ENCODE assay signal across 7 cellular contexts in the genomic region with DNA sequence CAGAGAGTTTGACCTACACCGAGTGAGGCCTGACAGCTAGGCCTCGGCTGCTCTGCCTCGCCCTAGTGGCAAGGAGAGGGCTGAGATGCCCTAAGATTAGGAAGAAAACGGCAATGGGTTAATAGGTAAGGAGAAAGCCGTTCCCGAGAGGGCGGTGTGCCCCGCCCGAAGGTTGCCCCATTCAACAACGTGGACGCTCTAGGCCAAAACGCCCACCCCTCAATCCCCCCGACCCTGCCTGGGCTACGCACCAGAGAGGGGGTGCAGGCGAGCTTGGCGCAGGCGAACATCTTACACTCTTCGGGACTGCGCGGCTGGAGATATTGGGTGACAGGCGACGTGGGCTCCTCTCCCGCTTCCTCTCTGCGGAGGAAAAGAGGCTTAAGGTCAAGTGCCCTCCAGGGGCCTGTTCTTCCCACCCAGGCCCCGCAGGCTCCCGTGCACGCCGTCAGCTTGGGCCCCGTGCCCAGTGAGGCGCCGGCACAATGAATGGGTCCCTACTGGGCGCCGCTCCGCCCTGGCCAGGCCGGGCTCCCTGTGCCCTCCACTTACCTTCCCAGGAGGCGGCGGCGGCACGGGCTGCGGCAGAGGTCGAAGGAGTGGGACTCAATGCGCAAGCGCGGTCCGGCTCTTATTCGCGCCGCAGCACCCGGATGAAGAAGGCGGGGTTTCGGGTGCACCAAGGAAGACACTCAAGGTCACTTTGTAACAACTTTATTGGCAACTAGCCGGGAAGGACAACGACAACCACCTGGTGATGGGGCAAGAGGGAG. TPM values are rescaled to one million over a fixed set of nuclear protein-coding genes. Genes with fewer than 3 reads are reported as not detected.
A peak's percentile ranks its signal among the peaks of the same experiment; 100 is the strongest.
DNase-seq lines count a peak whose midpoint lies in the region; ATAC-seq and TF ChIP-seq lines count a peak whose summit lies in the region.

A gene (minus strand): TSS at position 607 of the 773 bp plus-strand sequence. CDS start 317 bp downstream, at position 290.

- DNase-seq in NCI-H2029 (lab: John Stamatoyannopoulos, UW) (peak; percentile 93), T-helper 9 cell (peak; percentile 81), astrocyte of the cerebellum (ENCODE audit: low read depth) (peak; percentile 78), hepatocyte (ENCODE audit: low spot score) (peak; percentile 98), retina (peak; percentile 96)

- no peaks in the 10 kb centered on the region for H3K9me2 ChIP-seq in hepatocyte (replicated peaks; ENCODE audit: insufficient read depth)

- H2AFZ ChIP-seq in hepatocyte = peak within 1 kb of the TSS; percentile 91

- peaks cover 7% of the 10 kb centered on the region for H3K4me1 ChIP-seq in hepatocyte (ENCODE audit: insufficient read depth)

- under 1% methylated on average over 53 of the region's 53 CpGs for WGBS in hepatocyte (ENCODE audit: low lambda C conversion rate, missing lambda C conversion rate)

- H3K4me3 ChIP-seq in astrocyte of the cerebellum (ENCODE audit: low read depth, low read length) (peak within 1 kb of the TSS; percentile 85), hepatocyte (peak within 1 kb of the TSS; percentile 80)

- no peaks in the 10 kb centered on the region for H3K27me3 ChIP-seq in hepatocyte

- H3K79me2 ChIP-seq in hepatocyte = peaks cover 51% of the 10 kb centered on the region

- H4K20me1 ChIP-seq in hepatocyte (ENCODE audit: insufficient read depth, poor library complexity, severe bottlenecking) = peaks cover 23% of the 10 kb centered on the region

- H3K36me3 ChIP-seq in hepatocyte (replicated peaks; ENCODE audit: insufficient read depth, low read depth) = peaks cover 6% of the 10 kb centered on the region

- H3K27ac ChIP-seq in hepatocyte = peak within 1 kb of the TSS; percentile 90

- TF ChIP-seq CTCF in astrocyte of the cerebellum (IDR thresholded peaks at IDR 0.05; ENCODE audit: low read depth, low read length, missing control alignments) (peak; percentile 28), hepatocyte (IDR thresholded peaks at IDR 0.05; ENCODE audit: poor library complexity) (no peak)

- H3K9me3 ChIP-seq in hepatocyte (ENCODE audit: low read depth) = no peaks in the 10 kb centered on the region

- ATAC-seq in GM18502 (IDR thresholded peaks at IDR 0.05; ENCODE audit: poor library complexity, unreplicated experiment) = peak; percentile 91
- peak; percentile 92 for ATAC-seq in HG02970 (IDR thresholded peaks at IDR 0.05; ENCODE audit: low FRiP score, unreplicated experiment)

- H3K4me2 ChIP-seq in hepatocyte = peak within 1 kb of the TSS; percentile 77

- in situ Hi-C loops in astrocyte of the cerebellum (cut with HindIII; ENCODE audit: low sequenced_read_pairs) = no loop called here

RNA-seq across cellular contexts. Expression of the gene that starts here (rescaled TPM):
- total RNA-seq in hepatocyte = 281 and 286 TPM in 2 replicates
- polyA plus RNA-seq in hepatocyte = 529 and 563 TPM in 2 replicates

Comparison
In these comparisons a context has a peak if more than half of its experiments do, and no peak if none do; other contexts are left out.
1. Peak in every context shown above with its lines: DNase-seq, ATAC-seq, H3K4me3 ChIP-seq and H3K27ac ChIP-seq.